ENCODE assay signal across 8 cellular contexts in genomic region chr11:69010964-69011623, GRCh38. TPM values are rescaled to one million over a fixed set of nuclear protein-coding genes. Genes with fewer than 3 reads are reported as not detected.
A peak's percentile ranks its signal among the peaks of the same experiment; 100 is the strongest.
DNase-seq lines count a peak whose midpoint lies in the region; ATAC-seq and TF ChIP-seq lines count a peak whose summit lies in the region.

No MANE protein-coding gene starts in this region.

- peak overlapping the region; percentile 32 to 52 for H3K9ac ChIP-seq in mucosa of rectum (ENCODE audit: low read depth in 1 of 2, low read length in 2 of 2)
- H3K9ac ChIP-seq in stomach smooth muscle (ENCODE audit: low read length in 2 of 2) = peak overlapping the region; percentile 90 to 97

- CTCF ChIA-PET in activated B cell treated with CpG ODN at 0.5 μM for 24 hours (lab: Charles Lee) = no interaction called here

- H3K4me3 ChIP-seq in esophagus (ENCODE audit: low read depth in 1 of 2, low read length in 2 of 2) (peak overlapping the region; percentile 45 to 55), mucosa of rectum (ENCODE audit: low read length in 2 of 2) (peak overlapping the region; percentile 38 to 67), stomach smooth muscle (ENCODE audit: low read length in 2 of 2) (peak overlapping the region; percentile 95 to 97)

- peak; percentile 72 for DNase-seq in activated CD8-positive, alpha-beta memory T cell treated with anti-CD3 and anti-CD28 coated beads for 24 hours
- DNase-seq in activated CD8-positive, alpha-beta memory T cell treated with anti-CD3 and anti-CD28 coated beads, Interleukin-2, amount 50 U/mL, for 4 hours = no peak
- no peak for DNase-seq in activated B cell treated with CpG ODN at 0.5 μM for 24 hours
- no peak for DNase-seq in NCI-H187 (lab: John Stamatoyannopoulos, UW)

- no peaks in the 10 kb centered on the region for H3K27me3 ChIP-seq in esophagus (ENCODE audit: control insufficient read depth in 1 of 2, insufficient read depth in 2 of 2, low read length in 2 of 2)
- peaks cover 15 to 19% of the 10 kb centered on the region in 2 donors for H3K27me3 ChIP-seq in mucosa of rectum (ENCODE audit: control insufficient read depth in 2 of 2, insufficient read depth in 2 of 2, low read length in 2 of 2)
- no peaks in the 10 kb centered on the region for H3K27me3 ChIP-seq in stomach smooth muscle (ENCODE audit: control insufficient read depth in 1 of 2, insufficient read depth in 2 of 2, low read length in 2 of 2)

- H3K4me3 Mint-ChIP-seq in activated B cell treated with CpG ODN at 0.5 μM for 24 hours = no peak overlapping the region

- H3K9me3 ChIP-seq in esophagus (ENCODE audit: control insufficient read depth in 2 of 2, insufficient read depth in 1 of 2, low read depth in 1 of 2, low read length in 1 of 2) (peaks cover 0 to 2% of the 10 kb centered on the region in 2 donors), mucosa of rectum (ENCODE audit: control insufficient read depth in 2 of 2, low read length in 2 of 2) (no peaks in the 10 kb centered on the region), stomach smooth muscle (ENCODE audit: control insufficient read depth in 2 of 2, low read length in 2 of 2) (no peaks in the 10 kb centered on the region)

- WGBS in esophagus, 2 donors = 8 to 19% methylated on average over 25 to 43 of the region's 43 CpGs

- H3K4me1 Mint-ChIP-seq in activated B cell treated with CpG ODN at 0.5 μM for 24 hours = peaks cover 5% of the 10 kb centered on the region

- no peaks in the 10 kb centered on the region for H3K9me3 Mint-ChIP-seq in activated B cell treated with CpG ODN at 0.5 μM for 24 hours

- peaks cover 8 to 27% of the 10 kb centered on the region in 2 donors for H3K4me1 ChIP-seq in esophagus (ENCODE audit: control insufficient read depth in 2 of 2, insufficient read depth in 2 of 2, low read length in 1 of 2)
- peaks cover 18 to 19% of the 10 kb centered on the region in 2 donors for H3K4me1 ChIP-seq in mucosa of rectum (ENCODE audit: control insufficient read depth in 2 of 2, insufficient read depth in 2 of 2, low read length in 2 of 2)
- H3K4me1 ChIP-seq in stomach smooth muscle (ENCODE audit: control insufficient read depth, insufficient read depth, low read length) = peaks cover 82% of the 10 kb centered on the region

- H3K36me3 ChIP-seq in esophagus (ENCODE audit: control insufficient read depth in 2 of 2, insufficient read depth in 2 of 2, low read length in 1 of 2) (no peaks in the 10 kb centered on the region), mucosa of rectum (ENCODE audit: control insufficient read depth in 2 of 2, insufficient read depth in 2 of 2, low read length in 2 of 2) (no peaks in the 10 kb centered on the region), stomach smooth muscle (ENCODE audit: control insufficient read depth in 2 of 2, insufficient read depth in 2 of 2, low read length in 2 of 2) (peaks cover 11 to 20% of the 10 kb centered on the region in 2 donors)

- intact Hi-C loops in activated B cell treated with CpG ODN at 0.5 μM for 24 hours (cut with micrococcal nuclease) = loop anchor here (1.0 kb wide), 1 partner anchor 77 kb away; no protein-coding TSS in a partner anchor

- TF ChIP-seq CTCF in activated B cell treated with CpG ODN at 0.5 μM for 24 hours (IDR thresholded peaks at IDR 0.05) = no peak

- peak; percentile 89 for ATAC-seq in activated B cell treated with CpG ODN at 0.5 μM for 24 hours (ENCODE audit: low read depth)
- no peak for ATAC-seq in GM18498 (IDR thresholded peaks at IDR 0.05; ENCODE audit: unreplicated experiment)

- no peaks in the 10 kb centered on the region for H3K36me3 Mint-ChIP-seq in activated B cell treated with CpG ODN at 0.5 μM for 24 hours (ENCODE audit: low read depth)

- POLR2A ChIA-PET in activated B cell treated with CpG ODN at 0.5 μM for 24 hours (lab: Charles Lee) = interaction anchor here (0.6 kb wide), 1 partner anchor 8 kb away, joined by 3 read pairs; no protein-coding TSS in a partner anchor

- peaks cover 28% of the 10 kb centered on the region for H3K27me3 Mint-ChIP-seq in activated B cell treated with CpG ODN at 0.5 μM for 24 hours

- H3K27ac Mint-ChIP-seq in activated B cell treated with CpG ODN at 0.5 μM for 24 hours = no peak overlapping the region

- H3K27ac ChIP-seq in esophagus (ENCODE audit: low read depth in 2 of 2, low read length in 1 of 2) (peak overlapping the region; percentile 84 to 89), mucosa of rectum (ENCODE audit: low read depth in 2 of 2, low read length in 2 of 2) (peak overlapping the region; percentile 51 to 85), stomach smooth muscle (ENCODE audit: low read length) (peak overlapping the region; percentile 99)

RNA-seq across cellular contexts. Expression of gene MRGPRF, which starts 2.0 kb away (rescaled TPM):
- not detected in 2 replicates for total RNA-seq in activated B cell treated with CpG ODN at 0.5 μM for 24 hours
- polyA plus RNA-seq in esophagus = 10 to 100 TPM in 1 of 2 donors, 1 to 10 TPM in 1; 5.3 to 14.7 TPM

RNA-seq across cellular contexts. Expression of gene MRGPRD, which starts 30.3 kb away (rescaled TPM):
- total RNA-seq in activated B cell treated with CpG ODN at 0.5 μM for 24 hours = not detected in 2 replicates
- not detected for polyA plus RNA-seq in esophagus

RNA-seq across cellular contexts. Expression of gene TPCN2, which starts 37.6 kb away (rescaled TPM):
- total RNA-seq in activated B cell treated with CpG ODN at 0.5 μM for 24 hours = 29.1 and 35.4 TPM in 2 replicates
- 10 to 100 TPM in 1 of 2 donors, 1 to 10 TPM in 1; 6.5 to 12.1 TPM for polyA plus RNA-seq in esophagus
